8 cellular contexts compared by ENCODE assay signal in genomic region chr9:98302150-98302549, GRCh38.
"Had no signal": no experiment of that assay in that cellular context is flagged by ENCODE, and none has a peak within 500 bp of the region (broad histone marks: within the 10 kb centered on the region; RNA-seq: fewer than 3 reads in every experiment).

No MANE protein-coding gene starts in this region.

- ATAC-seq: GM23338, HCT116 had no signal

- H3K4me2 ChIP-seq: GM23338 had no signal

- FAIRE-seq: HepG2 had no signal

- H3K4me1 ChIP-seq: HAP-1 had no signal

- H3K4me3 ChIP-seq: GM23338, HAP-1 had no signal

- H3K27ac ChIP-seq: HL-60 had no signal

- DNase-seq: H7, HFFc6, KG1 had no signal

- H3K9me3 ChIP-seq: HAP-1 had no signal

- H3K36me3 ChIP-seq: HAP-1 had no signal
